ENCODE assay signal across 13 cellular contexts in the genomic region with DNA sequence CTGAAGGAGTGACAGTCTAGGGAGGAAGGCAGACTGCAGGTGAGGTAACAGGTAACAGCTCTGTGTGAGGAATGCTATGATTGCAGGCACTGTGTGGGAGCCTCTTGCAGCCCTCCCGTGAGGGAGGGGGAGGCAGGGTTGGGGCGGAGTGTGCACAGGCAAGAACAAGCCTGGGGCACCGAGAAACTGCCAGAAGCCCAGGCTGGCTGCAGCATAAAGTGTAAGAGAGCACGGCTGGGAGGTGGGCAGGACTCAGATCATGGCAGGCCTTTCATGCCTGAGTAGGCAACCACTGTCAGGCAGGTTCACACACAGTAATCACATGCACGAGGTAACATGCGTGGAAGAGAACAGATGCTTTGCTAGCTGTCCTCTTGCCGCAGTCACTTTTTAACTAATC. TPM values are rescaled to one million over a fixed set of nuclear protein-coding genes. Genes with fewer than 3 reads are reported as not detected.
DNase-seq lines count a peak whose midpoint lies in the region; ATAC-seq and TF ChIP-seq lines count a peak whose summit lies in the region.
"Had no signal": no experiment of that assay in that cellular context is flagged by ENCODE, and none has a peak within 500 bp of the region (broad histone marks: within the 10 kb centered on the region; RNA-seq: fewer than 3 reads in every experiment).

No MANE protein-coding gene starts in this region.

- no peak overlapping the region for H2AFZ ChIP-seq in GM23248

- H3K27ac Mint-ChIP-seq in activated B cell treated with CpG ODN at 0.5 μM for 24 hours (peak overlapping the region; percentile 89), osteocyte (ENCODE audit: unreplicated experiment) (no peak overlapping the region), T-cell (peak overlapping the region in 1 of 2 donors; percentile 55)
- H3K27ac Mint-ChIP-seq: effector memory CD8-positive, alpha-beta T cell had no signal

- H3K4me3 ChIP-seq in GM23248 (no peak overlapping the region), suprapubic skin (no peak overlapping the region)

- POLR2A ChIA-PET in activated B cell treated with CpG ODN at 0.5 μM for 24 hours (lab: Charles Lee) (interaction anchor here (0.6 to 3.1 kb wide), 3 partner anchors 10 to 18 kb away, joined by 3 to 24 read pairs (median 3); no protein-coding TSS in a partner anchor), T-cell (lab: Charles Lee) (no interaction called here)

- intact Hi-C loops in activated B cell treated with CpG ODN at 0.5 μM for 24 hours (cut with micrococcal nuclease), result loop anchor here (1.0 to 10.0 kb wide), 2 partner anchors 9 to 883 kb away; a partner anchor contains a TSS

- in situ Hi-C loops in GM23248 (cut with MboI), result no loop called here

- H3K9me3 Mint-ChIP-seq in activated B cell treated with CpG ODN at 0.5 μM for 24 hours (no peaks in the 10 kb centered on the region), osteocyte (ENCODE audit: unreplicated experiment) (no peaks in the 10 kb centered on the region), T-cell (no peaks in the 10 kb centered on the region)
- H3K9me3 Mint-ChIP-seq: effector memory CD8-positive, alpha-beta T cell had no signal

- DNase-seq in activated B cell treated with CpG ODN at 0.5 μM for 24 hours (peak; percentile 36), osteocyte (ENCODE audit: extremely low spot score, unreplicated experiment) (peak; percentile 77), GM23248 (no peak), T-cell (no peak), suprapubic skin (ENCODE audit: low spot score in 2 of 2) (no peak)
- DNase-seq: activated gamma-delta T cell; effector memory CD8-positive, alpha-beta T cell; GDM1; GOT3; left cardiac atrium; NCI-H1105 treated with DMSO at 0.1 percent for 48 hours had no signal

- H3K4me3 Mint-ChIP-seq in activated B cell treated with CpG ODN at 0.5 μM for 24 hours (peak overlapping the region; percentile 76), osteocyte (ENCODE audit: unreplicated experiment) (no peak overlapping the region), T-cell (no peak overlapping the region)
- H3K4me3 Mint-ChIP-seq: effector memory CD8-positive, alpha-beta T cell had no signal

- CTCF ChIA-PET in activated B cell treated with CpG ODN at 0.5 μM for 24 hours (lab: Charles Lee) (interaction anchor here (2.0 to 2.2 kb wide), 2 partner anchors 11 to 65 kb away, joined by 8 to 9 read pairs; no protein-coding TSS in a partner anchor), T-cell (lab: Charles Lee) (no interaction called here)

- TF ChIP-seq POLR2A in suprapubic skin (IDR thresholded peaks at IDR 0.05), result no peak

- 42 to 48% methylated on average over 5 to 7 of the region's 7 CpGs for WGBS in GM23248 (ENCODE audit: low coverage in 1 of 2, low lambda C conversion rate in 2 of 2, missing lambda C conversion rate in 2 of 2), 2 experiments
- WGBS in suprapubic skin, result 38% methylated on average over 7 of the region's 7 CpGs

- no peaks in the 10 kb centered on the region for H3K79me2 ChIP-seq in GM23248 (ENCODE audit: insufficient read depth)

- TF ChIP-seq EP300 in suprapubic skin (IDR thresholded peaks at IDR 0.05), result no peak

- H3K9ac ChIP-seq in GM23248, result no peak overlapping the region

- no peak for TF ChIP-seq CTCF in activated B cell treated with CpG ODN at 0.5 μM for 24 hours (IDR thresholded peaks at IDR 0.05)
- no peak for TF ChIP-seq CTCF in osteocyte (IDR thresholded peaks at IDR 0.05)
- TF ChIP-seq CTCF in suprapubic skin (IDR thresholded peaks at IDR 0.05), result no peak

- H3K4me2 ChIP-seq in GM23248 (ENCODE audit: unreplicated experiment), result no peak overlapping the region

- H3K36me3 ChIP-seq in GM23248 (ENCODE audit: low read depth) (no peaks in the 10 kb centered on the region), suprapubic skin (no peaks in the 10 kb centered on the region)

- no peaks in the 10 kb centered on the region for H4K20me1 ChIP-seq in GM23248 (ENCODE audit: insufficient read depth)

- no peaks in the 10 kb centered on the region for H3K27me3 Mint-ChIP-seq in activated B cell treated with CpG ODN at 0.5 μM for 24 hours
- peaks cover 49% of the 10 kb centered on the region for H3K27me3 Mint-ChIP-seq in osteocyte (ENCODE audit: unreplicated experiment)
- peaks cover 0 to 4% of the 10 kb centered on the region in 2 donors for H3K27me3 Mint-ChIP-seq in T-cell

- no peaks in the 10 kb centered on the region for H3F3A ChIP-seq in GM23248 (ENCODE audit: insufficient read depth)

- H3K36me3 Mint-ChIP-seq in activated B cell treated with CpG ODN at 0.5 μM for 24 hours (ENCODE audit: low read depth) (peaks cover 36% of the 10 kb centered on the region), osteocyte (ENCODE audit: unreplicated experiment) (no peaks in the 10 kb centered on the region), T-cell (no peaks in the 10 kb centered on the region)

- no peaks in the 10 kb centered on the region for H3K9me2 ChIP-seq in GM23248 (ENCODE audit: insufficient read depth)

- H3K27me3 ChIP-seq in GM23248 (replicated peaks; ENCODE audit: insufficient read depth) (peaks cover 59% of the 10 kb centered on the region), suprapubic skin (no peaks in the 10 kb centered on the region)

- H3K9me3 ChIP-seq in GM23248 (ENCODE audit: low read depth), result no peaks in the 10 kb centered on the region
- no peaks in the 10 kb centered on the region for H3K9me3 ChIP-seq in suprapubic skin

- ATAC-seq in GM19452 (IDR thresholded peaks at IDR 0.05; ENCODE audit: unreplicated experiment), result peak; percentile 76
- peak; percentile 49 for ATAC-seq in HG03432 (IDR thresholded peaks at IDR 0.05; ENCODE audit: unreplicated experiment)
- ATAC-seq in activated B cell treated with CpG ODN at 0.5 μM for 24 hours (ENCODE audit: low read depth), result peak; percentile 90
- ATAC-seq in T-cell (replicated peaks in 1 of 4), result no peak
- ATAC-seq: effector memory CD8-positive, alpha-beta T cell; left cardiac atrium had no signal

- H3K27ac ChIP-seq in GM23248 (no peak overlapping the region), suprapubic skin (no peak overlapping the region)

- H3K4me1 ChIP-seq in GM23248 (ENCODE audit: insufficient read depth), result no peaks in the 10 kb centered on the region
- peaks cover 4% of the 10 kb centered on the region for H3K4me1 ChIP-seq in suprapubic skin

- H3K4me1 Mint-ChIP-seq in activated B cell treated with CpG ODN at 0.5 μM for 24 hours (peaks cover 81% of the 10 kb centered on the region), osteocyte (ENCODE audit: unreplicated experiment) (no peaks in the 10 kb centered on the region), T-cell (peaks cover 8 to 25% (median 15%) of the 10 kb centered on the region in 3 donors)

RNA-seq across cellular contexts. Expression of a gene that starts 11.3 kb away (rescaled TPM):
- 30.4 and 34.8 TPM in 2 replicates for total RNA-seq in activated B cell treated with CpG ODN at 0.5 μM for 24 hours
- total RNA-seq in osteocyte, result not detected in 2 replicates
- not detected in 2 replicates for total RNA-seq in GM23248 (2014; rRNA removed; shearing (Covaris generic))
- polyA plus RNA-seq in GM23248 (2016; fragmentation: Nextera tagmentation; extraction: Ambion mirVana), result not detected in 2 replicates
- total RNA-seq in T-cell, result 1 to 10 TPM in 2 of 5 donors, under 1 TPM in 2, not detected in 1; 0.28 to 1.6 (median 1.2) TPM
- 1 to 10 TPM in 3 of 4 donors, not detected in 1; 1.2 to 2.8 (median 1.2) TPM for total RNA-seq in suprapubic skin

RNA-seq across cellular contexts. Expression of a gene that starts 17.9 kb away (rescaled TPM):
- total RNA-seq in activated B cell treated with CpG ODN at 0.5 μM for 24 hours (not detected in 2 replicates), osteocyte (not detected in 2 replicates), T-cell (under 1 TPM in 2 of 5 donors, not detected in 3; 0.13 to 0.20 TPM), suprapubic skin (not detected)
- not detected in 2 replicates for total RNA-seq in GM23248 (2014; rRNA removed; shearing (Covaris generic))
- not detected in 2 replicates for polyA plus RNA-seq in GM23248 (2016; fragmentation: Nextera tagmentation; extraction: Ambion mirVana)
- total RNA-seq: left cardiac atrium had no signal

RNA-seq across cellular contexts. Expression of a gene that starts 38.4 kb away (rescaled TPM):
- total RNA-seq in activated B cell treated with CpG ODN at 0.5 μM for 24 hours (not detected in 2 replicates), osteocyte (0.78 TPM in 2 replicates), T-cell (under 1 TPM in 2 of 5 donors, not detected in 3; 0.15 to 0.22 TPM), suprapubic skin (10 to 100 TPM; 21.6 to 55.5 (median 26.8) TPM)
- 2.8 and 7.1 TPM in 2 replicates for total RNA-seq in GM23248 (2014; rRNA removed; shearing (Covaris generic))
- polyA plus RNA-seq in GM23248 (2016; fragmentation: Nextera tagmentation; extraction: Ambion mirVana), result 7.6 and 7.7 TPM in 2 replicates

Comparison
In these comparisons a context has a peak if more than half of its experiments do, and no peak if none do; other contexts are left out.
1. ATAC-seq: peak in GM19452 (single experiment), HG03432 (single experiment) and activated B cell treated with CpG ODN at 0.5 μM for 24 hours (single experiment); none in T-cell (0 of 4).
2. DNase-seq: peak in activated B cell treated with CpG ODN at 0.5 μM for 24 hours (single experiment) and osteocyte (single experiment); none in GM23248 (single experiment), T-cell (0 of 34) and suprapubic skin (0 of 2).